In the genomic region with DNA sequence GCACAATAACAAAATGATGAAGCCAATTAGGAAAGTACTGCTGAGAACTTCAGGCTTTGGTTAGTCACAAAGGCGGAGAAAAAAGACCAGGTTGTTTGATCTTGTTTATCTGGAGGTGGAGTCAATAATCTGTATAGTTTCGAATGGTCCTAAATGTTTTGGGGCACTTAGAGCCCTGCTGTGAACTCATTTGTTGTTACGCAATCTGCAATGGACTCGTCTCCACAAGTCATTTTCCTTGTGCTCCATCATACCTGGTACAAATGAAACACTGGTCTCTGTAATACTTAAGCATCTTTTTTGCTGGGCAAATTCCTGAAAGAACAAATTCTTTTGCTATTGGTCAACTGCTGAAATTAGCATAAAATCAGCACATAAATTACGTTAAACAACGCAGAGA, we compare ENCODE assay signal across 15 cellular contexts.
DNase-seq lines count a peak whose midpoint lies in the region; TF ChIP-seq lines count a peak whose summit lies in the region.
"Had no signal": no experiment of that assay in that cellular context is flagged by ENCODE, and none has a peak within 500 bp of the region (broad histone marks: within the 10 kb centered on the region; RNA-seq: fewer than 3 reads in every experiment).

No MANE protein-coding gene starts in this region.

- no peak overlapping the region for H3K4me3 Mint-ChIP-seq in neural progenitor cell
- H3K4me3 Mint-ChIP-seq: CD4-positive, alpha-beta T cell; GM23338; HFFc6 had no signal

- H3F3A ChIP-seq in neural progenitor cell (ENCODE audit: low read depth): peaks cover 8% of the 10 kb centered on the region

- no peaks in the 10 kb centered on the region for H3K27me3 ChIP-seq in neural progenitor cell

- H3K4me1 ChIP-seq in neural progenitor cell: peaks cover 25% of the 10 kb centered on the region
- H3K4me1 ChIP-seq: Caco-2 had no signal

- DNase-seq in ELF-1 (ENCODE audit: low read depth, low spot score): peak; percentile 74
- DNase-seq in NB4 (ENCODE audit: low read depth): peak; percentile 0
- peak; percentile 65 for DNase-seq in epithelial cell of esophagus (ENCODE audit: low read depth)
- no peak for DNase-seq in neural progenitor cell (ENCODE audit: low spot score)
- DNase-seq in OCI-M1 (lab: John Stamatoyannopoulos, UW): no peak
- no peak for DNase-seq in NCI-H2029 (lab: John Stamatoyannopoulos, UW)
- no peak for DNase-seq in retina
- DNase-seq: AML-193; Caco-2; CD4-positive, alpha-beta T cell; GDM1; H7; HFFc6 had no signal

- no peak for TF ChIP-seq POLR2A in NB4 (IDR thresholded peaks at IDR 0.05; ENCODE audit: extremely low read depth, insufficient read length)

- no peaks in the 10 kb centered on the region for H3K36me3 Mint-ChIP-seq in neural progenitor cell

- H2AFZ ChIP-seq in neural progenitor cell (replicated peaks): no peak overlapping the region
- H2AFZ ChIP-seq: GM23338 had no signal

- no peaks in the 10 kb centered on the region for H3K36me3 ChIP-seq in neural progenitor cell

- no peaks in the 10 kb centered on the region for H3K9me3 ChIP-seq in neural progenitor cell (ENCODE audit: low read depth)

- H3K4me1 Mint-ChIP-seq in neural progenitor cell: peaks cover 6% of the 10 kb centered on the region

- no peak overlapping the region for H3K27ac ChIP-seq in neural progenitor cell
- H3K27ac ChIP-seq: C4-2B had no signal

- no peaks in the 10 kb centered on the region for H4K20me1 ChIP-seq in neural progenitor cell (ENCODE audit: low read depth)

- H3K9me3 Mint-ChIP-seq in neural progenitor cell: no peaks in the 10 kb centered on the region
- H3K9me3 Mint-ChIP-seq: CD4-positive, alpha-beta T cell had no signal

- H3K9ac ChIP-seq in neural progenitor cell: no peak overlapping the region

- no peak overlapping the region for H3K27ac Mint-ChIP-seq in neural progenitor cell
- H3K27ac Mint-ChIP-seq: CD4-positive, alpha-beta T cell; GM23338; HFFc6 had no signal

- TF ChIP-seq CTCF in NB4 (IDR thresholded peaks at IDR 0.05; ENCODE audit: low read depth, low read length) (no peak), epithelial cell of esophagus (IDR thresholded peaks at IDR 0.05; ENCODE audit: insufficient read depth, low read depth, low read length, missing control alignments) (no peak), neural progenitor cell (IDR thresholded peaks at IDR 0.05) (no peak)

- no peaks in the 10 kb centered on the region for H3K79me2 ChIP-seq in neural progenitor cell (ENCODE audit: low read depth)

- no peaks in the 10 kb centered on the region for H3K27me3 Mint-ChIP-seq in neural progenitor cell (ENCODE audit: insufficient read depth, low read depth)

- H3K4me3 ChIP-seq in NB4 (ENCODE audit: low read depth, low read length) (no peak overlapping the region), epithelial cell of esophagus (ENCODE audit: low read length) (no peak overlapping the region), neural progenitor cell (no peak overlapping the region)
- H3K4me3 ChIP-seq: GM23338 had no signal

- H3K4me2 ChIP-seq in neural progenitor cell: peak overlapping the region; percentile 7
- H3K4me2 ChIP-seq: GM23338 had no signal

Comparison
In these comparisons a context has a peak if more than half of its experiments do, and no peak if none do; other contexts are left out.
1. DNase-seq: peak in ELF-1 (single experiment), NB4 (single experiment) and epithelial cell of esophagus (single experiment); none in neural progenitor cell (single experiment), OCI-M1 (single experiment), NCI-H2029 (single experiment) and retina (single experiment).